Comparison of ENCODE assay signal across 8 cellular contexts in genomic region chr1:208245185-208245705, GRCh38. TPM values are rescaled to one million over a fixed set of nuclear protein-coding genes. Genes with fewer than 3 reads are reported as not detected.
DNase-seq lines count a peak whose midpoint lies in the region; ATAC-seq and TF ChIP-seq lines count a peak whose summit lies in the region.

No MANE protein-coding gene starts in this region.

- H2AFZ ChIP-seq in neural progenitor cell (replicated peaks): no peak overlapping the region

- peaks cover 47% of the 10 kb centered on the region for H3K4me1 ChIP-seq in neural progenitor cell
- peaks cover 39 to 59% (median 51%) of the 10 kb centered on the region in 4 donors for H3K4me1 ChIP-seq in stomach

- H3K9me3 Mint-ChIP-seq in neural progenitor cell: no peaks in the 10 kb centered on the region

- intact Hi-C loops in stomach (cut with DNase I; ENCODE audit: low total_unique reads): loop anchor here (10.0 kb wide), 1 partner anchor 110 kb away; no protein-coding TSS in a partner anchor

- peaks cover 23% of the 10 kb centered on the region for H3F3A ChIP-seq in neural progenitor cell (ENCODE audit: low read depth)

- peak; percentile 77 for ATAC-seq in GM21619 (IDR thresholded peaks at IDR 0.05; ENCODE audit: unreplicated experiment)

- H4K20me1 ChIP-seq in neural progenitor cell (ENCODE audit: low read depth): peaks cover 14% of the 10 kb centered on the region

- H3K79me2 ChIP-seq in neural progenitor cell (ENCODE audit: low read depth): peaks cover 2% of the 10 kb centered on the region

- peaks cover 55% of the 10 kb centered on the region for H3K4me1 Mint-ChIP-seq in neural progenitor cell

- H3K9ac ChIP-seq in neural progenitor cell: no peak overlapping the region

- H3K27ac Mint-ChIP-seq in neural progenitor cell: no peak overlapping the region

- WGBS in stomach, 5 donors: 6 to 9% (median 8%) methylated on average over 22 of the region's 22 CpGs

- H3K9me3 ChIP-seq in neural progenitor cell (ENCODE audit: low read depth): no peaks in the 10 kb centered on the region
- no peaks in the 10 kb centered on the region for H3K9me3 ChIP-seq in stomach

- H3K27me3 ChIP-seq in neural progenitor cell (peaks cover 35% of the 10 kb centered on the region), stomach (peaks cover 0 to 19% (median 0%) of the 10 kb centered on the region in 3 donors)

- TF ChIP-seq POLR2A in stomach (IDR thresholded peaks at IDR 0.05): no peak

- H3K4me3 ChIP-seq in foreskin fibroblast (ENCODE audit: low read depth in 1 of 2, low read length in 2 of 2) (peak overlapping the region; percentile 45 to 53), neural progenitor cell (peak overlapping the region; percentile 73), stomach (peak overlapping the region; percentile 78 to 90 (median 86))

- H3K27me3 Mint-ChIP-seq in neural progenitor cell (ENCODE audit: insufficient read depth, low read depth): peaks cover 10% of the 10 kb centered on the region

- peak; percentile 66 for TF ChIP-seq CTCF in foreskin fibroblast (IDR thresholded peaks at IDR 0.05; ENCODE audit: low read depth, low read length)
- peak; percentile 89 for TF ChIP-seq CTCF in neural progenitor cell (IDR thresholded peaks at IDR 0.05)
- TF ChIP-seq CTCF in stomach (IDR thresholded peaks at IDR 0.05): peak in 5 of 7 experiments; percentile 65 to 92 (median 83)

- peak; percentile 82 for DNase-seq in DMS 273 treated with DMSO at 0.1 percent for 48 hours (lab: John Stamatoyannopoulos, UW)
- DNase-seq in LHCN-M2 (ENCODE audit: low read depth): peak; percentile 90
- DNase-seq in SHP77 (lab: John Stamatoyannopoulos, UW): peak; percentile 88 to 95
- DNase-seq in activated effector memory CD4-positive, alpha-beta T cell treated with anti-CD3 and anti-CD28 coated beads, Interleukin-2, amount 50 U/mL, for 16 hours: peak; percentile 88
- peak; percentile 89 to 96 for DNase-seq in foreskin fibroblast
- DNase-seq in neural progenitor cell (ENCODE audit: low spot score): peak; percentile 96
- peak; percentile 93 for DNase-seq in stomach

- no peak overlapping the region for H3K27ac ChIP-seq in neural progenitor cell
- H3K27ac ChIP-seq in stomach: peak overlapping the region; percentile 53 to 97 (median 92)

- peak overlapping the region; percentile 81 for H3K4me3 Mint-ChIP-seq in neural progenitor cell

- no peak for TF ChIP-seq EP300 in stomach (IDR thresholded peaks at IDR 0.05)

- peak overlapping the region; percentile 100 for H3K4me2 ChIP-seq in neural progenitor cell

- H3K36me3 Mint-ChIP-seq in neural progenitor cell: no peaks in the 10 kb centered on the region

- H3K36me3 ChIP-seq in neural progenitor cell: no peaks in the 10 kb centered on the region
- H3K36me3 ChIP-seq in stomach: no peaks in the 10 kb centered on the region

RNA-seq across cellular contexts. Expression of gene PLXNA2, which starts 1.1 kb away (rescaled TPM):
- total RNA-seq in LHCN-M2 (2014; rRNA removed) (17.7 and 24.2 TPM in 2 replicates), neural progenitor cell (ENCODE audit: low replicate concordance) (1.7 and 2.3 TPM in 2 replicates), stomach (100 to 1,000 TPM in 1 of 5 donors, 10 to 100 TPM in 4; 21.0 to 185 (median 39.7) TPM)
- 6.8 TPM for polyA plus RNA-seq in LHCN-M2 (2012)
- polyA plus RNA-seq in stomach: 10 to 100 TPM in 1 of 3 donors, 1 to 10 TPM in 2; 2.7 to 13.9 (median 4.0) TPM
